ENCODE assay signal across 16 cellular contexts in the genomic region with DNA sequence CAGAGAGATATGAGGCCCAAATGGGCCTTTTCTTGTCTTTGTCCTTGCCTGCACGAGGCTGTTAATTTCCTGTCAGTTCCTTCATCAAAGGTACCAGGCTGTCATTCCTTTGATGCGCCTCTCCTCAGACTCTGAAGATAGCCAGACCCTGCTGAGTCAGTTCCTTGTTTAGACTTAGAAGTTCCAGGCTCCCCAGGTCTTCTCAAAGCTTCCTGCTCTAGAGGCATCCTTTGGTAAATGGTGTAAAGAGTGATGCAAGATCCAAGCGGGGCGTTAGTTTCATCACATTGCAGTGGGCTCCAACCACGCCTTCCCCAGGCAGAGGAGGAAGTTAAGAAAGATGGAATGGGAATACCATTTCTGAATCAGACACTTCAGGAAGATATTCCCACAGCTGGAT. TPM values are rescaled to one million over a fixed set of nuclear protein-coding genes. Genes with fewer than 3 reads are reported as not detected.
DNase-seq lines count a peak whose midpoint lies in the region; ATAC-seq and TF ChIP-seq lines count a peak whose summit lies in the region.
"Had no signal": no experiment of that assay in that cellular context is flagged by ENCODE, and none has a peak within 500 bp of the region (broad histone marks: within the 10 kb centered on the region; RNA-seq: fewer than 3 reads in every experiment).

No MANE protein-coding gene starts in this region.

- H2BK120ac ChIP-seq in trophoblast cell (ENCODE audit: insufficient read depth, low read length, poor library complexity) (no peak overlapping the region), H9 (ENCODE audit: low read depth, low read length, poor library complexity, severe bottlenecking) (no peak overlapping the region)

- H3K9ac ChIP-seq in trophoblast cell (ENCODE audit: low read length) (no peak overlapping the region), H9 (ENCODE audit: extremely low read depth, insufficient read length, low read length) (no peak overlapping the region)

- H2BK5ac ChIP-seq in trophoblast cell (ENCODE audit: low read depth, low read length, poor library complexity): no peak overlapping the region
- H2BK5ac ChIP-seq in H9 (ENCODE audit: insufficient read length, low read length): no peak overlapping the region

- no peak overlapping the region for H4K8ac ChIP-seq in trophoblast cell (ENCODE audit: low read depth, low read length)
- H4K8ac ChIP-seq in H9 (replicated peaks; ENCODE audit: insufficient read length, low read depth, low read length): no peak overlapping the region

- peaks cover 25% of the 10 kb centered on the region for H3K23me2 ChIP-seq in H9 (ENCODE audit: insufficient read length, low read depth, low read length, poor library complexity, severe bottlenecking)

- H3K4me1 ChIP-seq in trophoblast cell (ENCODE audit: control insufficient read depth in 1 of 2, insufficient read depth in 2 of 2, low read length in 2 of 2) (peaks cover 7 to 17% of the 10 kb centered on the region in 2 experiments), H9 (ENCODE audit: insufficient read depth, low read length) (no peaks in the 10 kb centered on the region)

- H3K4me1 Mint-ChIP-seq in H9: peaks cover 10% of the 10 kb centered on the region in 2 experiments
- H3K4me1 Mint-ChIP-seq: activated CD4-positive, alpha-beta T cell treated with anti-CD3 and anti-CD28 coated beads, Interleukin-2, amount 10 ng/mL, durations not matched to agents 7 days and 5 days; activated naive CD8-positive, alpha-beta T cell treated with anti-CD3 and anti-CD28 coated beads, Interleukin-2, amount 10 ng/mL, durations not matched to agents 7 days and 5 days; stimulated activated naive CD8-positive, alpha-beta T cell treated with anti-CD3 and anti-CD28 coated beads, Interleukin-15, amount 100 ng/mL, for 72 hours had no signal

- DNase-seq in H4 (ENCODE audit: low spot score): peak; percentile 32
- peak; percentile 75 for DNase-seq in SKM-1 treated with dmso at 0.1 percent for 144 hours (lab: John Stamatoyannopoulos, UW; ENCODE audit: unreplicated experiment)
- peak; percentile 94 for DNase-seq in fibroblast of villous mesenchyme (ENCODE audit: low read depth)
- no peak for DNase-seq in trophoblast cell
- no peak for DNase-seq in midbrain (lab: John Stamatoyannopoulos, UW)
- no peak for DNase-seq in H9
- DNase-seq: activated CD4-positive, alpha-beta T cell treated with anti-CD3 and anti-CD28 coated beads, Interleukin-2, amount 10 ng/mL, durations not matched to agents 7 days and 5 days; activated naive CD8-positive, alpha-beta T cell treated with anti-CD3 and anti-CD28 coated beads, Interleukin-2, amount 10 ng/mL, durations not matched to agents 7 days and 5 days; activated T-cell treated with anti-CD3 and anti-CD28 coated beads, Interleukin-2, amount 50 U/mL, for 4 hours; NCI-H2029; Right ventricle myocardium superior; small intestine; stimulated activated naive CD8-positive, alpha-beta T cell treated with anti-CD3 and anti-CD28 coated beads, Interleukin-15, amount 100 ng/mL, for 72 hours; T1000 had no signal

- H3K4me2 ChIP-seq in trophoblast cell (ENCODE audit: low read length) (peak overlapping the region; percentile 2), H9 (ENCODE audit: insufficient read depth, insufficient read length, low read length) (no peak overlapping the region)

- H3K4me3 ChIP-seq in fibroblast of villous mesenchyme (ENCODE audit: low read depth, low read length): peak overlapping the region; percentile 97
- no peak overlapping the region for H3K4me3 ChIP-seq in trophoblast cell (ENCODE audit: low read depth, low read length)

- H3K27me3 Mint-ChIP-seq in H9 (ENCODE audit: low read depth): peaks cover 57% of the 10 kb centered on the region

- H3K18ac ChIP-seq in trophoblast cell (ENCODE audit: low read length) (no peak overlapping the region), H9 (ENCODE audit: insufficient read length, low read depth, low read length) (no peak overlapping the region)

- H4K91ac ChIP-seq in trophoblast cell (ENCODE audit: low read depth, low read length) (no peak overlapping the region), H9 (ENCODE audit: insufficient read length, low read depth, low read length) (no peak overlapping the region)

- no peak overlapping the region for H2BK15ac ChIP-seq in H9 (ENCODE audit: low read depth, low read length)

- H3K36me3 ChIP-seq in trophoblast cell (ENCODE audit: control insufficient read depth in 1 of 2, insufficient read depth in 2 of 2, low read length in 2 of 2): no peaks in the 10 kb centered on the region

- H3T11ph ChIP-seq in H9 (ENCODE audit: low read length): no peak overlapping the region

- H4K5ac ChIP-seq in H9 (ENCODE audit: insufficient read length, low read depth, low read length): no peak overlapping the region

- no peaks in the 10 kb centered on the region for H3K9me3 Mint-ChIP-seq in H9
- H3K9me3 Mint-ChIP-seq: activated CD4-positive, alpha-beta T cell treated with anti-CD3 and anti-CD28 coated beads, Interleukin-2, amount 10 ng/mL, durations not matched to agents 7 days and 5 days; activated naive CD8-positive, alpha-beta T cell treated with anti-CD3 and anti-CD28 coated beads, Interleukin-2, amount 10 ng/mL, durations not matched to agents 7 days and 5 days; activated T-cell treated with anti-CD3 and anti-CD28 coated beads, Interleukin-2, amount 50 U/mL, for 4 hours had no signal

- no peak overlapping the region for H3K56ac ChIP-seq in H9 (ENCODE audit: insufficient read length, low read depth, low read length)

- no peak for TF ChIP-seq CTCF in fibroblast of villous mesenchyme (IDR thresholded peaks at IDR 0.05; ENCODE audit: insufficient read depth, low read depth, low read length)
- no peak for TF ChIP-seq CTCF in H9 (conservative IDR thresholded peaks at IDR 0.05)

- H4K12ac ChIP-seq in trophoblast cell (ENCODE audit: low read depth, low read length): no peak overlapping the region

- H3K36me3 Mint-ChIP-seq in H9 (ENCODE audit: insufficient read depth in 1 of 3, low read depth in 3 of 3): no peaks in the 10 kb centered on the region
- H3K36me3 Mint-ChIP-seq: activated naive CD8-positive, alpha-beta T cell treated with anti-CD3 and anti-CD28 coated beads, Interleukin-2, amount 10 ng/mL, durations not matched to agents 7 days and 5 days had no signal

- peaks cover 26% of the 10 kb centered on the region for H3K79me1 ChIP-seq in trophoblast cell (ENCODE audit: low read length)
- no peaks in the 10 kb centered on the region for H3K79me1 ChIP-seq in H9 (ENCODE audit: insufficient read depth, low read depth, low read length, poor library complexity, severe bottlenecking)

- no peak overlapping the region for H2AK5ac ChIP-seq in trophoblast cell (ENCODE audit: low read length)
- H2AK5ac ChIP-seq in H9 (ENCODE audit: insufficient read length, low read length): no peak overlapping the region

- H2AFZ ChIP-seq in trophoblast cell (ENCODE audit: insufficient read depth, low read length, poor library complexity): no peak overlapping the region
- no peak overlapping the region for H2AFZ ChIP-seq in H9 (ENCODE audit: low read length)

- H2BK12ac ChIP-seq in trophoblast cell (ENCODE audit: low read length) (no peak overlapping the region), H9 (ENCODE audit: insufficient read length, low read depth, low read length) (no peak overlapping the region)

- no CpG with 5 or more reads among the region's 5 CpGs for WGBS in trophoblast cell (ENCODE audit: extremely low coverage, insufficient coverage, insufficient read length)
- no CpG with 5 or more reads among the region's 5 CpGs for WGBS in H9 (ENCODE audit: extremely low coverage, insufficient read length, low lambda C conversion rate)

- H3K27ac ChIP-seq in trophoblast cell (ENCODE audit: low read depth, low read length) (no peak overlapping the region), H9 (ENCODE audit: insufficient read length, low read depth, low read length) (no peak overlapping the region)

- no peak for ATAC-seq in GM18868 (IDR thresholded peaks at IDR 0.05; ENCODE audit: unreplicated experiment)
- ATAC-seq in GM18861 (IDR thresholded peaks at IDR 0.05; ENCODE audit: unreplicated experiment): no peak
- ATAC-seq: activated T-cell treated with anti-CD3 and anti-CD28 coated beads, Interleukin-2, amount 50 U/mL, for 4 hours; stimulated activated naive CD8-positive, alpha-beta T cell treated with anti-CD3 and anti-CD28 coated beads, Interleukin-15, amount 100 ng/mL, for 72 hours had no signal

- H3K4ac ChIP-seq in trophoblast cell (ENCODE audit: low read depth, low read length) (no peak overlapping the region), H9 (ENCODE audit: low read depth, low read length) (no peak overlapping the region)

- H3K23ac ChIP-seq in trophoblast cell (ENCODE audit: low read length) (no peak overlapping the region), H9 (ENCODE audit: insufficient read length, low read depth, low read length) (no peak overlapping the region)

- no peak overlapping the region for H3K14ac ChIP-seq in trophoblast cell (ENCODE audit: low read length)
- no peak overlapping the region for H3K14ac ChIP-seq in H9 (ENCODE audit: insufficient read depth, low read length)

- no peak overlapping the region for H3K27ac Mint-ChIP-seq in H9
- H3K27ac Mint-ChIP-seq: activated CD4-positive, alpha-beta T cell treated with anti-CD3 and anti-CD28 coated beads, Interleukin-2, amount 10 ng/mL, durations not matched to agents 7 days and 5 days; activated naive CD8-positive, alpha-beta T cell treated with anti-CD3 and anti-CD28 coated beads, Interleukin-2, amount 10 ng/mL, durations not matched to agents 7 days and 5 days; stimulated activated naive CD8-positive, alpha-beta T cell treated with anti-CD3 and anti-CD28 coated beads, Interleukin-15, amount 100 ng/mL, for 72 hours had no signal

- no peak overlapping the region for H2BK20ac ChIP-seq in H9 (ENCODE audit: low read depth, low read length, poor library complexity, severe bottlenecking)

- no peaks in the 10 kb centered on the region for H4K20me1 ChIP-seq in H9 (ENCODE audit: control insufficient read depth, insufficient read depth, insufficient read length)

- H3K27me3 ChIP-seq in trophoblast cell (ENCODE audit: insufficient read depth, low read length) (peaks cover 3% of the 10 kb centered on the region), H9 (ENCODE audit: insufficient read depth, low read length) (peaks cover 20% of the 10 kb centered on the region)

- H3K79me2 ChIP-seq in trophoblast cell (ENCODE audit: control insufficient read depth, insufficient read depth, low read length, poor library complexity) (peaks cover 22% of the 10 kb centered on the region), H9 (ENCODE audit: insufficient read depth, low read length) (no peaks in the 10 kb centered on the region)

- no peaks in the 10 kb centered on the region for H3K9me3 ChIP-seq in trophoblast cell (ENCODE audit: insufficient read depth, low read depth, low read length)
- H3K9me3 ChIP-seq in H9 (ENCODE audit: control insufficient read depth, low read depth, low read length): no peaks in the 10 kb centered on the region

- no peak overlapping the region; a peak in 1 of 5 replicates for H3K4me3 Mint-ChIP-seq in H9
- H3K4me3 Mint-ChIP-seq: activated CD4-positive, alpha-beta T cell treated with anti-CD3 and anti-CD28 coated beads, Interleukin-2, amount 10 ng/mL, durations not matched to agents 7 days and 5 days; activated naive CD8-positive, alpha-beta T cell treated with anti-CD3 and anti-CD28 coated beads, Interleukin-2, amount 10 ng/mL, durations not matched to agents 7 days and 5 days; activated T-cell treated with anti-CD3 and anti-CD28 coated beads, Interleukin-2, amount 50 U/mL, for 4 hours; stimulated activated naive CD8-positive, alpha-beta T cell treated with anti-CD3 and anti-CD28 coated beads, Interleukin-15, amount 100 ng/mL, for 72 hours had no signal

RNA-seq across cellular contexts. Expression of gene CDH11, which starts 4.0 kb away (rescaled TPM):
- 55.2 and 56.6 TPM in 2 replicates for total RNA-seq in H4 (2014; rRNA removed; shearing (Covaris generic))
- total RNA-seq in fibroblast of villous mesenchyme: 265 and 290 TPM in 2 replicates
- polyA plus RNA-seq in trophoblast cell (2013): 118 and 123 TPM in 2 replicates
- total RNA-seq in H9 (2021): 4.9 and 5.4 TPM in 2 replicates
- total RNA-seq: activated CD4-positive, alpha-beta T cell treated with anti-CD3 and anti-CD28 coated beads, Interleukin-2, amount 10 ng/mL, durations not matched to agents 7 days and 5 days; activated naive CD8-positive, alpha-beta T cell treated with anti-CD3 and anti-CD28 coated beads, Interleukin-2, amount 10 ng/mL, durations not matched to agents 7 days and 5 days had no signal

Comparison
In these comparisons a context has a peak if more than half of its experiments do, and no peak if none do; other contexts are left out.
1. DNase-seq: peak in H4 (single experiment), SKM-1 treated with dmso at 0.1 percent for 144 hours (single experiment) and fibroblast of villous mesenchyme (single experiment); none in trophoblast cell (0 of 2), midbrain (single experiment) and H9 (single experiment).